In the genomic region with DNA sequence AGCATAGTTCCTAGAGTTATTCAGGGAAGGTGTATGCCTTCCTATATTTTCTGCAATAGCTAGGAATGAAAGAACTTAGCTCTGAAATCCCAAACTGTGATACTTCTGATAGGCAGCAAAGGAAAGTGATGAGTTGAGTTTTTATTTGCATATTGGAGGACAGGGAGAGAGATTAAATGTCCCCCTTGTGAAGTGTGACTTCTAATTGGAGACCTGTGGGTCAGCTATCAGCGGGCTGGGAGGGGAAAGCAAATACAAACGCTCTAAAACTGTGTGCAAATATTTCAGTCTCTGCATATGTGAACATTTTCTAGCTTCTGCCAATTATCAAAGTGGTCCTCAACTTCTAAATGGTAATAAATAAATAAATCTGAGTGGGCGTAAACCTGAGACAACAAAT, we compare ENCODE assay signal across 30 cellular contexts.
"Had no signal": no experiment of that assay in that cellular context is flagged by ENCODE, and none has a peak within 500 bp of the region (broad histone marks: within the 10 kb centered on the region; RNA-seq: fewer than 3 reads in every experiment).

No MANE protein-coding gene starts in this region.

- H3K4me1 ChIP-seq: Peyer's patch, SJCRH30 had no signal

- H3K27me3 ChIP-seq: brain microvascular endothelial cell, Peyer's patch, SJCRH30 had no signal

- H3K36me3 ChIP-seq: brain microvascular endothelial cell, Peyer's patch, SJCRH30 had no signal

- ATAC-seq: activated CD8-positive, alpha-beta T cell treated with anti-CD3 and anti-CD28 coated beads for 36 hours; activated T-cell treated with anti-CD3 and anti-CD28 coated beads, Interleukin-2, amount 50 U/mL, for 72 hours; activated T-helper 17 cell treated with anti-CD3 and anti-CD28 coated beads, Interleukin-2, amount 50 U/mL, for 72 hours; PC-3 had no signal

- H3K4me3 ChIP-seq: Peyer's patch, SJCRH30, SK-N-MC had no signal

- H3K9me3 ChIP-seq: Peyer's patch, SJCRH30 had no signal

- H3K27ac ChIP-seq: brain microvascular endothelial cell, KMS-11, Peyer's patch, RWPE1, SJCRH30, SK-N-MC had no signal

- FAIRE-seq: TTC549 had no signal

- DNase-seq: activated CD4-positive, alpha-beta T cell treated with anti-CD3 and anti-CD28 coated beads, Interleukin-2, amount 10 ng/mL, durations not matched to agents 24 days and 14 days; activated CD4-positive, alpha-beta T cell treated with anti-CD3 and anti-CD28 coated beads, Interleukin-2, amount 50 U/mL, for 4 hours; activated CD8-positive, alpha-beta T cell treated with anti-CD3 and anti-CD28 coated beads for 36 hours; activated effector memory CD4-positive, alpha-beta T cell treated with anti-CD3 and anti-CD28 coated beads, Interleukin-2, amount 50 U/mL, for 16 hours; activated naive CD4-positive, alpha-beta T cell; activated naive CD4-positive, alpha-beta T cell treated with anti-CD3 and anti-CD28 coated beads, Interleukin-2, amount 50 U/mL, for 16 hours; activated naive CD8-positive, alpha-beta T cell treated with anti-CD3 and anti-CD28 coated beads for 36 hours; activated T-cell treated with anti-CD3 and anti-CD28 coated beads, Interleukin-2, amount 50 U/mL, for 1 hour; activated T-cell treated with anti-CD3 and anti-CD28 coated beads, Interleukin-2, amount 50 U/mL, for 72 hours; amniotic stem cell; aorta; brain microvascular endothelial cell; MM.1S; MV-4-11; NCI-H1105; NCI-H1417 treated with DMSO at 0.1 percent for 48 hours; NCI-H187 treated with DMSO at 0.1 percent for 48 hours; NCI-H2081; NCI-H226; NCI-H524 treated with DMSO at 0.1 percent for 48 hours; NCI-H774; PC-3; Peyer's patch; SHP77; SJCRH30 had no signal
